ENCODE assay signal across 8 cellular contexts in the genomic region with DNA sequence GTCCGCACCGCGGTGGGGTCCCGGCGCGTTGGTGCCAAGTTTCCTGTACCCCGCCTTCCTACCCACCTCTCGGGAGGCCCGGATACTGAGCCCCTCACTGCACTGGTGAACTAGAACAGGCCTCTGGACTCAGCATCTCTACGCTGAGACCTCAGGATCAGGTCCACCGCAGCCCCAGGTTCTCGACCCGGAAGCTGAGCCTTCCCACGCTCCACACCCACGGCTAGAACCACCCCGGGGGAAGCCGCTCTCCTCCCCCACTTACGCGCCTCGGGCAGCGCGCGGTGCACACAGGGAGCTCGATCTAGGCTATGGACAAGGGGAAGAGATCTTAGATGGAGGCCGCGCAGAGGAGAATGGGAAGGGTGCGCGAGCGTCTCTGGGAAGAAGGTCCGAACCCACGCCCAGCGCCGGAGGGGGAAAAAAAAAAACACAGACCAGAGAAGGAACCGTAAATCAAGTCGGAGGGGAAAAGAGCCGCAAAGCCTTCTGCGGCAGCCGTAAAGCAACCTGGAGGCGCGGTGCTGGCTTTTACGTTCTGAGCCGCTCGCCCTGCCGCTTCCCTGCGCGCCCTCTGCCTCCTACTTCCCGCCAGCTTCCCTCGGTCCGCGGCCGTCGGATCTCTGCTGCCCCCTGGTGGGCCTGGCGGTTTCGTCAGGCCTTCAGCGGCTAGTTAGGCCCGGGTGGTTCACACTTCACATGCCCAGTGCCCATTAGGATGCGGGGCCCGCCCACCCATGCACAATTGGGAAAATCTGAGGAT. TPM values are rescaled to one million over a fixed set of nuclear protein-coding genes. Genes with fewer than 3 reads are reported as not detected.
DNase-seq lines count a peak whose midpoint lies in the region; ATAC-seq and TF ChIP-seq lines count a peak whose summit lies in the region.

A gene (minus strand): TSS at position 358 of the 763 bp plus-strand sequence. CDS start 16,636 bp downstream, outside the sequence.

- no peaks in the 10 kb centered on the region for H3K36me3 ChIP-seq in ascending aorta
- no peaks in the 10 kb centered on the region for H3K36me3 ChIP-seq in aorta (ENCODE audit: control insufficient read depth in 1 of 2, insufficient read depth in 2 of 2, low read length in 1 of 2)

- H3K9me3 ChIP-seq in ascending aorta (no peaks in the 10 kb centered on the region), right cardiac atrium (ENCODE audit: control insufficient read depth, low read length) (no peaks in the 10 kb centered on the region), aorta (ENCODE audit: control insufficient read depth, low read length) (no peaks in the 10 kb centered on the region)

- intact Hi-C loops in T-helper 2 cell treated with Interferon-gamma antibody and Interleukin-4, amounts not matched to agents 100 ng/mL and 5 ng/mL, for 36 hours (cut with micrococcal nuclease): loop anchor here (1.0 to 10.0 kb wide), 8 partner anchors 42 to 643 kb away; a partner anchor contains a TSS
- intact Hi-C loops in ascending aorta (cut with DNase I) (loop anchor here (1.0 to 5.0 kb wide), 7 partner anchors 42 to 643 kb away; a partner anchor contains a TSS), right cardiac atrium (cut with DNase I) (loop anchor here (2.0 to 10.0 kb wide), 3 partner anchors 375 to 385 kb away; no protein-coding TSS in a partner anchor), aorta (cut with DNase I) (loop anchor here (2.0 to 10.0 kb wide), 8 partner anchors 41 to 385 kb away; a partner anchor contains a TSS)

- peak within 1 kb of the TSS; percentile 82 to 93 for H3K4me3 ChIP-seq in ascending aorta
- H3K4me3 ChIP-seq in right cardiac atrium (ENCODE audit: low read length): peak within 1 kb of the TSS; percentile 75
- H3K4me3 ChIP-seq in aorta (ENCODE audit: low read length in 2 of 2): peak within 1 kb of the TSS; percentile 66 to 77

- no peaks in the 10 kb centered on the region for H3K27me3 ChIP-seq in ascending aorta
- no peaks in the 10 kb centered on the region for H3K27me3 ChIP-seq in right cardiac atrium (ENCODE audit: control insufficient read depth, insufficient read depth)
- H3K27me3 ChIP-seq in aorta (ENCODE audit: control insufficient read depth in 1 of 2, insufficient read depth in 2 of 2, low read length in 1 of 2): no peaks in the 10 kb centered on the region

- peak within 1 kb of the TSS; percentile 92 to 94 for H3K27ac ChIP-seq in ascending aorta
- H3K27ac ChIP-seq in right cardiac atrium (ENCODE audit: low read length): peak within 1 kb of the TSS; percentile 93
- peak within 1 kb of the TSS; percentile 47 to 75 for H3K27ac ChIP-seq in aorta (ENCODE audit: low read depth in 1 of 2, low read length in 2 of 2)

- under 1% methylated on average over 58 of the region's 58 CpGs for WGBS in right cardiac atrium
- 0% methylated on average over 53 to 58 of the region's 58 CpGs for WGBS in aorta, 2 donors

- H3K4me1 ChIP-seq in ascending aorta: peaks cover 5 to 6% of the 10 kb centered on the region in 2 donors
- H3K4me1 ChIP-seq in right cardiac atrium (ENCODE audit: control insufficient read depth, insufficient read depth, low read length): peaks cover 2% of the 10 kb centered on the region
- no peaks in the 10 kb centered on the region for H3K4me1 ChIP-seq in aorta (ENCODE audit: control insufficient read depth in 1 of 2, insufficient read depth in 2 of 2, low read length in 2 of 2)

- DNase-seq in NCI-H187 (lab: John Stamatoyannopoulos, UW): peak; percentile 95
- DNase-seq in ascending aorta (ENCODE audit: low spot score in 2 of 2): peak; percentile 88 to 98
- peak; percentile 98 to 99 (median 99) for DNase-seq in right cardiac atrium
- peak; percentile 98 for DNase-seq in putamen (ENCODE audit: low spot score)
- peak; percentile 99 to 100 for DNase-seq in aorta

- TF ChIP-seq CTCF in ascending aorta (IDR thresholded peaks at IDR 0.05): peak; percentile 97 to 98 (median 98)

- ATAC-seq in HG02938 (IDR thresholded peaks at IDR 0.05; ENCODE audit: unreplicated experiment) (peak; percentile 73), right cardiac atrium (peak; percentile 98), aorta (ENCODE audit: low FRiP score) (peak; percentile 99)

- peak; percentile 83 for TF ChIP-seq POLR2A in GM15510 (IDR thresholded peaks at IDR 0.05; ENCODE audit: borderline replicate concordance, extremely low read depth, insufficient read length)

RNA-seq across cellular contexts. Expression of the gene that starts here (rescaled TPM):
- total RNA-seq in T-helper 2 cell treated with Interferon-gamma antibody and Interleukin-4, amounts not matched to agents 100 ng/mL and 5 ng/mL, for 36 hours: 17.1 TPM in 2 replicates
- total RNA-seq in ascending aorta: 175 TPM
- total RNA-seq in right cardiac atrium: 1 to 10 TPM; 8.1 to 10.0 (median 9.3) TPM
- 4.3 TPM for polyA plus RNA-seq in right cardiac atrium
- 10 to 100 TPM; 13.2 to 25.7 TPM for total RNA-seq in aorta
- polyA plus RNA-seq in aorta: 10 to 100 TPM in 1 of 2 donors, 1 to 10 TPM in 1; 4.4 to 14.3 TPM

Comparison
In these comparisons a context has a peak if more than half of its experiments do, and no peak if none do; other contexts are left out.
1. Peak in every context shown above with its lines: DNase-seq, ATAC-seq, H3K4me3 ChIP-seq and H3K27ac ChIP-seq.